In the genomic region with DNA sequence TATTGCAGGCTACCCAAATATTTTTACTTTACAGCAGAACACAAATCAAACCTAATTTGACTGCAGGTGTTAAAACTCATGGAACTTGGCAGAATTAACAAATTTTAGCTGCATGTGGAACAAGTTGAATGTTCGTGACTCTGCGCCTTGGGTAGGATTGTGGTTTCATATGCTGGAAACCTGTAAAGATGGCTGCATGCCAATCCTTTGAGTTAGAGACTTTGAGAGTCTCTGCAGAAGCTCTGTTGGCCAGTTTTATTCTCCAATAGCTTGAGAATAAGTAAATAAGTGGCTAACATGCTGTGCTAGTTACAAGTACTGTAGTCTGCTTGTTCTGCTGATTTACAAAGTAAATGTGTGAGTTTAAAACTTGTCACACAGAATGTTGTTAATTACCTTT, we compare ENCODE assay signal across 13 cellular contexts.
DNase-seq lines count a peak whose midpoint lies in the region; ATAC-seq, FAIRE-seq and TF ChIP-seq lines count a peak whose summit lies in the region.
"Had no signal": no experiment of that assay in that cellular context is flagged by ENCODE, and none has a peak within 500 bp of the region (broad histone marks: within the 10 kb centered on the region; RNA-seq: fewer than 3 reads in every experiment).

No MANE protein-coding gene starts in this region.

- in situ Hi-C loops in brain microvascular endothelial cell (cut with HindIII; ENCODE audit: low pct_ligation_motif_present, low sequenced_read_pairs), result no loop called here

- H3K36me3 ChIP-seq in breast epithelium (no peaks in the 10 kb centered on the region), brain microvascular endothelial cell (replicated peaks) (no peaks in the 10 kb centered on the region)

- POLR2A ChIA-PET in MCF 10A (lab: Yijun Ruan, JAX), result no interaction called here

- peak; percentile 23 for DNase-seq in MCF 10A (ENCODE audit: unreplicated experiment)
- DNase-seq in breast epithelium (ENCODE audit: low spot score in 2 of 2), result no peak
- peak; percentile 28 for DNase-seq in NCI-H2171 treated with DMSO at 0.1 percent for 48 hours (lab: John Stamatoyannopoulos, UW)
- DNase-seq in brain microvascular endothelial cell, result peak; percentile 1
- DNase-seq in COR-L47 (lab: John Stamatoyannopoulos, UW), result no peak
- no peak for DNase-seq in frontal cortex (ENCODE audit: low spot score in 2 of 2)
- DNase-seq in UCSD-AML1 (lab: John Stamatoyannopoulos, UW; ENCODE audit: unreplicated experiment), result no peak
- DNase-seq: IMR-90; mesendoderm; nucleus accumbens; stimulated activated naive CD8-positive, alpha-beta T cell treated with anti-CD3 and anti-CD28 coated beads, Interleukin-15, amount 100 ng/mL, for 72 hours had no signal

- no peaks in the 10 kb centered on the region for H3K9me3 ChIP-seq in breast epithelium

- H3K4me3 Mint-ChIP-seq in MCF 10A (ENCODE audit: unreplicated experiment), result no peak overlapping the region
- H3K4me3 Mint-ChIP-seq: stimulated activated naive CD8-positive, alpha-beta T cell treated with anti-CD3 and anti-CD28 coated beads, Interleukin-15, amount 100 ng/mL, for 72 hours had no signal

- no peak for FAIRE-seq in frontal cortex (lab: Jason Lieb, UNC)
- FAIRE-seq: colon had no signal

- H3K27ac ChIP-seq in breast epithelium (no peak overlapping the region), brain microvascular endothelial cell (no peak overlapping the region)

- no peak for TF ChIP-seq POLR2A in breast epithelium (IDR thresholded peaks at IDR 0.05)

- H3K4me1 ChIP-seq in breast epithelium, result no peaks in the 10 kb centered on the region

- H3K4me1 Mint-ChIP-seq in MCF 10A (ENCODE audit: insufficient read depth, unreplicated experiment), result no peaks in the 10 kb centered on the region

- TF ChIP-seq CTCF in MCF 10A (IDR thresholded peaks at IDR 0.05; ENCODE audit: unreplicated experiment) (no peak), breast epithelium (IDR thresholded peaks at IDR 0.05) (no peak), brain microvascular endothelial cell (IDR thresholded peaks at IDR 0.05; ENCODE audit: low read depth, low read length, missing control alignments) (no peak)

- H3K27me3 Mint-ChIP-seq in MCF 10A (ENCODE audit: insufficient read depth, unreplicated experiment), result no peaks in the 10 kb centered on the region

- intact Hi-C loops in MCF 10A (cut with micrococcal nuclease), result no loop called here
- intact Hi-C loops in breast epithelium (cut with DNase I; ENCODE audit: low total_unique reads), result no loop called here

- ATAC-seq in HG03159 (IDR thresholded peaks at IDR 0.05; ENCODE audit: unreplicated experiment), result no peak
- ATAC-seq: stimulated activated naive CD8-positive, alpha-beta T cell treated with anti-CD3 and anti-CD28 coated beads, Interleukin-15, amount 100 ng/mL, for 72 hours had no signal

- no peaks in the 10 kb centered on the region for H3K36me3 Mint-ChIP-seq in MCF 10A (ENCODE audit: insufficient read depth, unreplicated experiment)

- H3K27ac Mint-ChIP-seq in MCF 10A (ENCODE audit: low read depth, unreplicated experiment), result no peak overlapping the region
- H3K27ac Mint-ChIP-seq: stimulated activated naive CD8-positive, alpha-beta T cell treated with anti-CD3 and anti-CD28 coated beads, Interleukin-15, amount 100 ng/mL, for 72 hours had no signal

- H3K27me3 ChIP-seq in breast epithelium (no peaks in the 10 kb centered on the region), brain microvascular endothelial cell (replicated peaks) (no peaks in the 10 kb centered on the region)

- CTCF ChIA-PET in MCF 10A (lab: Yijun Ruan, JAX), result no interaction called here

- no peak overlapping the region for H3K4me3 ChIP-seq in breast epithelium
- H3K4me3 ChIP-seq in brain microvascular endothelial cell (ENCODE audit: low read depth, low read length), result no peak overlapping the region

- H3K9me3 Mint-ChIP-seq in MCF 10A (ENCODE audit: unreplicated experiment), result no peaks in the 10 kb centered on the region

- BruUV-seq in MCF 10A (replicated peaks; lab: Mats Ljungman, UMichigan), result no TSS peak

Comparison
In these comparisons a context has a peak if more than half of its experiments do, and no peak if none do; other contexts are left out.
1. DNase-seq: peak in MCF 10A (single experiment), NCI-H2171 treated with DMSO at 0.1 percent for 48 hours (single experiment) and brain microvascular endothelial cell (single experiment); none in breast epithelium (0 of 2), COR-L47 (single experiment), frontal cortex (0 of 2) and UCSD-AML1 (single experiment).